ENCODE assay signal across 20 cellular contexts in the genomic region with DNA sequence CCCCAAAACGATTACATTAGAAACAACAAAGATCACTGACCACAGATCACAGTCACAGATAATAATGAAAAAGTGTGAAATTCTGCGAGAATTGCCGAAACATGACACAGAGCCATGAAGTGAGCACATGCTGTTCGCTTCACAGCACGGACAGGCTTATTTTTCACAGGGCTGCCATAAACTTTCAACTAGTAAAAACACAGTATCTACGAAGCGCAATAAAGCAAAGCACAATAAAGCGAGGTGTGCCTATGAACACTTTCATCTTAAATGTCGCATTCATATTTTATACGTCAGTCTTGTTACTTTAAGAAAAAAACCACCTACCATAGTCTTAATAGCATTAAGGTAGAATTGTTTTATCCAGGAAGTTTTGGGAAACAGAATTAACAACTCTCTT. TPM values are rescaled to one million over a fixed set of nuclear protein-coding genes. Genes with fewer than 3 reads are reported as not detected.
A peak's percentile ranks its signal among the peaks of the same experiment; 100 is the strongest.
DNase-seq lines count a peak whose midpoint lies in the region; ATAC-seq and TF ChIP-seq lines count a peak whose summit lies in the region.
"Had no signal": no experiment of that assay in that cellular context is flagged by ENCODE, and none has a peak within 500 bp of the region (broad histone marks: within the 10 kb centered on the region; RNA-seq: fewer than 3 reads in every experiment).

No MANE protein-coding gene starts in this region.

- peaks cover 45% of the 10 kb centered on the region for H3K4me1 Mint-ChIP-seq in activated naive CD8-positive, alpha-beta T cell (ENCODE audit: low read depth)
- peaks cover 33% of the 10 kb centered on the region for H3K4me1 Mint-ChIP-seq in activated naive CD8-positive, alpha-beta T cell treated with anti-CD3 and anti-CD28 coated beads, Interleukin-2, amount 50 U/mL, for 24 hours
- H3K4me1 Mint-ChIP-seq in activated T-helper 17 cell treated with anti-CD3 and anti-CD28 coated beads, Interleukin-2, amount 50 U/mL, for 72 hours, result peaks cover 25% of the 10 kb centered on the region

- H3K27ac Mint-ChIP-seq in activated naive CD8-positive, alpha-beta T cell, result peak overlapping the region; percentile 46
- H3K27ac Mint-ChIP-seq in activated naive CD8-positive, alpha-beta T cell treated with anti-CD3 and anti-CD28 coated beads, Interleukin-2, amount 50 U/mL, for 24 hours, result no peak overlapping the region
- H3K27ac Mint-ChIP-seq in activated T-helper 17 cell treated with anti-CD3 and anti-CD28 coated beads, Interleukin-2, amount 50 U/mL, for 72 hours, result peak overlapping the region; percentile 21

- no peak for TF ChIP-seq POLR2A in transverse colon (IDR thresholded peaks at IDR 0.05)

- in situ Hi-C loops in transverse colon (cut with MboI; ENCODE audit: low pct_ligation_motif_present in 1 of 4, low pct_unique_long_range_greater_than_20kb in 1 of 4, low sequenced_read_pairs in 3 of 4), result no loop called here

- peaks cover 3% of the 10 kb centered on the region for H3K36me3 ChIP-seq in mucosa of descending colon (ENCODE audit: low read depth)
- H3K36me3 ChIP-seq in transverse colon, result peaks cover 0 to 10% (median 0%) of the 10 kb centered on the region in 4 donors

- H3K4me3 ChIP-seq in mucosa of descending colon (no peak overlapping the region), transverse colon (no peak overlapping the region)
- H3K4me3 ChIP-seq: BLaER1 treated with 17β-estradiol and CSF1 and Interleukin-3, amounts not matched to agents 10 nM and 100 nM; GM23248; HAP-1 had no signal

- WGBS in transverse colon (ENCODE audit: low coverage in 1 of 2), 2 donors, result 56 to 60% methylated on average over 10 of the region's 10 CpGs

- DNase-seq in activated naive CD8-positive, alpha-beta T cell treated with anti-CD3 and anti-CD28 coated beads, Interleukin-2, amount 50 U/mL, for 24 hours, result no peak
- DNase-seq in mucosa of descending colon, result peak in 1 of 3 donors; percentile 59
- peak; percentile 37 for DNase-seq in transverse colon
- DNase-seq in activated gamma-delta T cell (lab: John Stamatoyannopoulos, UW), result no peak
- no peak for DNase-seq in retina
- DNase-seq: DMS 273 treated with DMSO at 0.1 percent for 48 hours, DND-41, MV-4-11, NCI-H187, NCI-H226, NCI-H524 treated with DMSO at 0.1 percent for 48 hours, PC-3, RPMI8226, SHP77 treated with DMSO at 0.1 percent for 48 hours had no signal

- H3K4me1 ChIP-seq in mucosa of descending colon (ENCODE audit: low read depth) (peaks cover 35% of the 10 kb centered on the region), transverse colon (peaks cover 19 to 50% (median 36%) of the 10 kb centered on the region in 4 donors)
- H3K4me1 ChIP-seq: HAP-1 had no signal

- ATAC-seq in activated naive CD8-positive, alpha-beta T cell treated with anti-CD3 and anti-CD28 coated beads, Interleukin-2, amount 50 U/mL, for 24 hours, result no peak
- no peak for ATAC-seq in activated T-helper 17 cell treated with anti-CD3 and anti-CD28 coated beads, Interleukin-2, amount 50 U/mL, for 72 hours (replicated peaks)
- peak; percentile 85 for ATAC-seq in mucosa of descending colon
- ATAC-seq: PC-3 had no signal

- peaks cover 19% of the 10 kb centered on the region for H3K36me3 Mint-ChIP-seq in activated naive CD8-positive, alpha-beta T cell
- H3K36me3 Mint-ChIP-seq in activated naive CD8-positive, alpha-beta T cell treated with anti-CD3 and anti-CD28 coated beads, Interleukin-2, amount 50 U/mL, for 24 hours (ENCODE audit: low read depth), result peaks cover 43% of the 10 kb centered on the region
- no peaks in the 10 kb centered on the region for H3K36me3 Mint-ChIP-seq in activated T-helper 17 cell treated with anti-CD3 and anti-CD28 coated beads, Interleukin-2, amount 50 U/mL, for 72 hours (ENCODE audit: low read depth)

- no peaks in the 10 kb centered on the region for H3K27me3 Mint-ChIP-seq in activated naive CD8-positive, alpha-beta T cell
- no peaks in the 10 kb centered on the region for H3K27me3 Mint-ChIP-seq in activated naive CD8-positive, alpha-beta T cell treated with anti-CD3 and anti-CD28 coated beads, Interleukin-2, amount 50 U/mL, for 24 hours
- no peaks in the 10 kb centered on the region for H3K27me3 Mint-ChIP-seq in activated T-helper 17 cell treated with anti-CD3 and anti-CD28 coated beads, Interleukin-2, amount 50 U/mL, for 72 hours

- no peak overlapping the region for H3K4me3 Mint-ChIP-seq in activated naive CD8-positive, alpha-beta T cell
- H3K4me3 Mint-ChIP-seq in activated naive CD8-positive, alpha-beta T cell treated with anti-CD3 and anti-CD28 coated beads, Interleukin-2, amount 50 U/mL, for 24 hours, result no peak overlapping the region
- no peak overlapping the region for H3K4me3 Mint-ChIP-seq in activated T-helper 17 cell treated with anti-CD3 and anti-CD28 coated beads, Interleukin-2, amount 50 U/mL, for 72 hours

- no peaks in the 10 kb centered on the region for H3K9me3 Mint-ChIP-seq in activated naive CD8-positive, alpha-beta T cell (ENCODE audit: low read depth)
- peaks cover 4% of the 10 kb centered on the region for H3K9me3 Mint-ChIP-seq in activated naive CD8-positive, alpha-beta T cell treated with anti-CD3 and anti-CD28 coated beads, Interleukin-2, amount 50 U/mL, for 24 hours
- no peaks in the 10 kb centered on the region for H3K9me3 Mint-ChIP-seq in activated T-helper 17 cell treated with anti-CD3 and anti-CD28 coated beads, Interleukin-2, amount 50 U/mL, for 72 hours

- H3K9me3 ChIP-seq in mucosa of descending colon (no peaks in the 10 kb centered on the region), transverse colon (no peaks in the 10 kb centered on the region)
- H3K9me3 ChIP-seq: HAP-1 had no signal

- intact Hi-C loops in mucosa of descending colon (cut with DNase I, micrococcal nuclease) (loop anchor here in 1 of 2 donors (5.0 kb wide), 1 partner anchor 50 kb away; the partner anchor contains the start of gene ESYT2), transverse colon (cut with DNase I; ENCODE audit: low total_unique reads) (no loop called here)

- TF ChIP-seq EP300 in transverse colon (IDR thresholded peaks at IDR 0.05; ENCODE audit: low read depth), result no peak

- no peaks in the 10 kb centered on the region for H3K27me3 ChIP-seq in transverse colon
- H3K27me3 ChIP-seq: BLaER1 treated with 17β-estradiol and CSF1 and Interleukin-3, amounts not matched to agents 10 nM and 100 nM had no signal

- TF ChIP-seq CTCF in mucosa of descending colon (IDR thresholded peaks at IDR 0.05) (no peak), transverse colon (IDR thresholded peaks at IDR 0.05) (no peak)

- H3K27ac ChIP-seq in transverse colon, result peak overlapping the region; percentile 74 to 80 (median 79)
- H3K27ac ChIP-seq: BLaER1 treated with 17β-estradiol and CSF1 and Interleukin-3, amounts not matched to agents 10 nM and 100 nM; GM23248; KMS-11 had no signal

RNA-seq across cellular contexts. Expression of gene ESYT2, which starts 51.5 kb away (rescaled TPM):
- 100 to 1,000 TPM in 1 of 2 donors, 10 to 100 TPM in 1; 63.0 to 119 TPM for total RNA-seq in activated T-helper 17 cell treated with anti-CD3 and anti-CD28 coated beads, Interleukin-2, amount 50 U/mL, for 72 hours
- total RNA-seq in mucosa of descending colon (10 to 100 TPM; 66.8 to 89.3 (median 69.0) TPM), transverse colon (100 to 1,000 TPM in 1 of 4 donors, 10 to 100 TPM in 3; 78.6 to 113 (median 87.3) TPM)
